In genomic region chr3:196948442-196949365, GRCh38 we compare ENCODE assay signal across 1 cellular context.
A peak's percentile ranks its signal among the peaks of the same experiment; 100 is the strongest.
TF ChIP-seq lines count a peak whose summit lies in the region.

No MANE protein-coding gene starts in this region.

TF ChIP-seq in K562, 482 proteins besides CTCF, POLR2A, EP300 and RAD21 (continues in another document):
- peak in 1 of 2 experiments; percentile 75; a peak in 2 of 4 replicates for TF ChIP-seq MLLT1 (IDR thresholded peaks at IDR 0.05)
- TF ChIP-seq KHSRP (IDR thresholded peaks at IDR 0.05) = no peak
- peak; percentile 14; the same call in 1 of the 2 replicates for TF ChIP-seq CXXC5 (CRISPR knock-in tag; IDR thresholded peaks at IDR 0.05)
- TF ChIP-seq CREB3 (tag; conservative IDR thresholded peaks at IDR 0.05; ENCODE audit: low read depth) = no peak
- TF ChIP-seq NRF1 (conservative IDR thresholded peaks at IDR 0.05 in 1 of 2, IDR thresholded peaks at IDR 0.05 in 1 of 2) = 0 out of 4 replicates have a peak, but pooled peaks of 1 of the 2 experiments have one; percentile 14
- TF ChIP-seq NFXL1 (CRISPR knock-in tag; IDR thresholded peaks at IDR 0.05) = no peak
- no peak for TF ChIP-seq TAF9B (IDR thresholded peaks at IDR 0.05; ENCODE audit: partially characterized antibody)
- TF ChIP-seq ZBTB17 (CRISPR knock-in tag; IDR thresholded peaks at IDR 0.05) = peak; percentile 73; the same call in 1 of the 2 replicates
- 0 out of 4 replicates have a peak, but pooled peaks of 1 of the 2 experiments have one; percentile 33 for TF ChIP-seq ETV6 (IDR thresholded peaks at IDR 0.05; ENCODE audit: borderline replicate concordance in 1 of 2, low read depth in 2 of 2, low read length in 1 of 2)
- TF ChIP-seq ETV6 (CRISPR knock-in tag; IDR thresholded peaks at IDR 0.05; ENCODE audit: borderline replicate concordance) = no peak
- TF ChIP-seq ZNF740 (CRISPR knock-in tag; IDR thresholded peaks at IDR 0.05) = 0 out of 2 replicates have a peak, but pooled peaks have one; percentile 26
- no peak for TF ChIP-seq ZNF740 (tag; IDR thresholded peaks at IDR 0.05)
- TF ChIP-seq CTCFL (IDR thresholded peaks at IDR 0.05; ENCODE audit: borderline replicate concordance, insufficient read depth, low read depth, low read length, poor library complexity, severe bottlenecking) = peak; percentile 53
- TF ChIP-seq E2F6 (IDR thresholded peaks at IDR 0.05; ENCODE audit: borderline replicate concordance in 1 of 2, extremely low read depth in 1 of 2, insufficient read depth in 1 of 2, insufficient read length in 1 of 2, low read depth in 1 of 2, low read length in 1 of 2, poor library complexity in 1 of 2, severe bottlenecking in 1 of 2) = peak in 1 of 2 experiments; percentile 50
- TF ChIP-seq TFAP4 (CRISPR knock-in tag; IDR thresholded peaks at IDR 0.05; ENCODE audit: borderline replicate concordance) = 0 out of 2 replicates have a peak, but pooled peaks have one; percentile 6
- TF ChIP-seq ZFX (CRISPR knock-in tag; IDR thresholded peaks at IDR 0.05) = peak; percentile 63
- peak in 1 of 3 experiments; percentile 10 for TF ChIP-seq YY1 (IDR thresholded peaks at IDR 0.05; ENCODE audit: borderline replicate concordance in 1 of 3, control insufficient read depth in 1 of 3, extremely low read depth in 1 of 3, insufficient read depth in 3 of 3, insufficient read length in 1 of 3, insufficient replicate concordance in 2 of 3, low read depth in 1 of 3, low read length in 2 of 3)
- peak; percentile 43; the same call in 1 of the 2 replicates for TF ChIP-seq ZNF512 (tag; IDR thresholded peaks at IDR 0.05)
- 0 out of 4 replicates have a peak, but pooled peaks of 1 of the 2 experiments have one; percentile 33 for TF ChIP-seq UBTF (IDR thresholded peaks at IDR 0.05; ENCODE audit: borderline replicate concordance in 1 of 2, low read depth in 2 of 2, low read length in 2 of 2)
- TF ChIP-seq PTBP1 (IDR thresholded peaks at IDR 0.05; ENCODE audit: low read depth, low read length) = no peak
- TF ChIP-seq DACH1 (IDR thresholded peaks at IDR 0.05; ENCODE audit: partially characterized antibody) = no peak
- TF ChIP-seq ZNF431 (CRISPR knock-in tag; IDR thresholded peaks at IDR 0.05) = 0 out of 2 replicates have a peak, but pooled peaks have one; percentile 18
- no peak for TF ChIP-seq ZNF57 (CRISPR knock-in tag; IDR thresholded peaks at IDR 0.05)
- TF ChIP-seq SMARCE1 (IDR thresholded peaks at IDR 0.05) = 0 out of 2 replicates have a peak, but pooled peaks have one; percentile 13
- TF ChIP-seq E2F4 (CRISPR knock-in tag; IDR thresholded peaks at IDR 0.05; ENCODE audit: low read depth) = no peak
- peak; percentile 45 for TF ChIP-seq HMGN3 (IDR thresholded peaks at IDR 0.05; ENCODE audit: borderline replicate concordance, extremely low read depth, insufficient read length, low read depth, low read length)
- TF ChIP-seq ARID2 (IDR thresholded peaks at IDR 0.05) = 0 out of 2 replicates have a peak, but pooled peaks have one; percentile 13
- no peak for TF ChIP-seq ERF (CRISPR knock-in tag; IDR thresholded peaks at IDR 0.05)
- no peak for TF ChIP-seq JUND (IDR thresholded peaks at IDR 0.05; ENCODE audit: borderline replicate concordance, low read depth, low read length)
- TF ChIP-seq JUND (tag; IDR thresholded peaks at IDR 0.05; ENCODE audit: borderline replicate concordance, low read depth, low read length) = no peak
- peak; percentile 43; the same call in 1 of the 2 replicates for TF ChIP-seq POLR2G (IDR thresholded peaks at IDR 0.05; ENCODE audit: low read depth, low read length)
- TF ChIP-seq SMARCA4 (IDR thresholded peaks at IDR 0.05) = 0 out of 2 replicates have a peak, but pooled peaks have one; percentile 30
- peak; percentile 45; the same call in 1 of the 2 replicates for TF ChIP-seq GABPB1 (CRISPR knock-in tag; IDR thresholded peaks at IDR 0.05)
- TF ChIP-seq SMARCC2 (IDR thresholded peaks at IDR 0.05; ENCODE audit: low read depth) = no peak
- no peak for TF ChIP-seq ZFP30 (CRISPR knock-in tag; IDR thresholded peaks at IDR 0.05; ENCODE audit: borderline replicate concordance)
- no peak for TF ChIP-seq USF1 (CRISPR knock-in tag; IDR thresholded peaks at IDR 0.05)
- no peak for TF ChIP-seq SAFB (IDR thresholded peaks at IDR 0.05; ENCODE audit: borderline replicate concordance, low read depth, low read length)
- TF ChIP-seq MAZ (CRISPR knock-in tag; conservative IDR thresholded peaks at IDR 0.05 in 1 of 2, IDR thresholded peaks at IDR 0.05 in 1 of 2) = peak in 1 of 2 experiments; percentile 52; a peak in 1 of 4 replicates
- TF ChIP-seq RERE (CRISPR knock-in tag; IDR thresholded peaks at IDR 0.05; ENCODE audit: borderline replicate concordance) = no peak
- no peak for TF ChIP-seq ZNF316 (IDR thresholded peaks at IDR 0.05)
